Comparison of ENCODE assay signal across 26 cellular contexts in genomic region chr14:92931681-92932447, GRCh38. TPM values are rescaled to one million over a fixed set of nuclear protein-coding genes. Genes with fewer than 3 reads are reported as not detected.
DNase-seq lines count a peak whose midpoint lies in the region; TF ChIP-seq lines count a peak whose summit lies in the region.
"Had no signal": no experiment of that assay in that cellular context is flagged by ENCODE, and none has a peak within 500 bp of the region (broad histone marks: within the 10 kb centered on the region; RNA-seq: fewer than 3 reads in every experiment).

No MANE protein-coding gene starts in this region.

- no peak overlapping the region for H3K9ac ChIP-seq in mammary epithelial cell (ENCODE audit: insufficient read depth, low read length)
- H3K9ac ChIP-seq: BLaER1 treated with 17β-estradiol and CSF1 and Interleukin-3, amounts not matched to agents 10 nM and 100 nM had no signal

- WGBS in mammary epithelial cell (ENCODE audit: low coverage, missing lambda C conversion rate): 100% methylated on average over 2 of the region's 18 CpGs
- 75 to 76% methylated on average over 15 to 18 of the region's 18 CpGs for WGBS in testis, 2 donors

- peaks cover 4% of the 10 kb centered on the region for H3K36me3 Mint-ChIP-seq in MCF 10A (ENCODE audit: insufficient read depth, unreplicated experiment)

- H3K4me1 Mint-ChIP-seq in MCF 10A (ENCODE audit: insufficient read depth, unreplicated experiment): peaks cover 14% of the 10 kb centered on the region

- H3K36me3 ChIP-seq in mammary epithelial cell (ENCODE audit: insufficient read depth, low read length) (no peaks in the 10 kb centered on the region), testis (ENCODE audit: low read depth, missing control alignments) (no peaks in the 10 kb centered on the region)

- no peaks in the 10 kb centered on the region for H3K9me3 Mint-ChIP-seq in MCF 10A (ENCODE audit: unreplicated experiment)
- H3K9me3 Mint-ChIP-seq: CD4-positive, alpha-beta T cell had no signal

- no peak overlapping the region for H2AFZ ChIP-seq in mammary epithelial cell (ENCODE audit: low read depth, low read length)

- CTCF ChIA-PET in MCF 10A (lab: Yijun Ruan, JAX) (interaction anchor here (0.7 to 2.4 kb wide), 3 partner anchors 20 to 81 kb away, joined by 3 to 9 read pairs (median 4); no protein-coding TSS in a partner anchor), mammary epithelial cell (lab: Charles Lee; ENCODE audit: low non-redundant PET) (no interaction called here), RWPE1 (lab: Yijun Ruan, JAX) (interaction anchor here (0.7 to 1.3 kb wide), 2 partner anchors 20 to 181 kb away, joined by 3 to 5 read pairs; no protein-coding TSS in a partner anchor)

- intact Hi-C loops in MCF 10A (cut with micrococcal nuclease): no loop called here
- intact Hi-C loops in mammary epithelial cell (cut with micrococcal nuclease): no loop called here
- intact Hi-C loops in dorsolateral prefrontal cortex (cut with DNase I): no loop called here
- intact Hi-C loops in testis (cut with DNase I; ENCODE audit: low total_unique reads): no loop called here

- dilution Hi-C loops in mammary epithelial cell (cut with HindIII; ENCODE audit: low sequenced_read_pairs): loop anchor here (5.0 kb wide), 3 partner anchors 40 to 180 kb away; no protein-coding TSS in a partner anchor

- H3K27ac Mint-ChIP-seq in MCF 10A (ENCODE audit: low read depth, unreplicated experiment): peak overlapping the region; percentile 61
- H3K27ac Mint-ChIP-seq: CD4-positive, alpha-beta T cell had no signal

- no peaks in the 10 kb centered on the region for H3K27me3 Mint-ChIP-seq in MCF 10A (ENCODE audit: insufficient read depth, unreplicated experiment)
- H3K27me3 Mint-ChIP-seq: CD4-positive, alpha-beta T cell had no signal

- H3K4me3 Mint-ChIP-seq in MCF 10A (ENCODE audit: unreplicated experiment): no peak overlapping the region
- H3K4me3 Mint-ChIP-seq: CD4-positive, alpha-beta T cell had no signal

- no peak overlapping the region for H3K4me2 ChIP-seq in mammary epithelial cell (ENCODE audit: insufficient read depth, low read depth, low read length)
- H3K4me2 ChIP-seq: BLaER1 treated with 17β-estradiol and CSF1 and Interleukin-3, amounts not matched to agents 10 nM and 100 nM had no signal

- TF ChIP-seq POLR2A in testis (IDR thresholded peaks at IDR 0.05): no peak

- in situ Hi-C loops in mammary epithelial cell (cut with MboI; ENCODE audit: low sequenced_read_pairs in 2 of 2): no loop called here

- TF ChIP-seq CTCF in MCF 10A (IDR thresholded peaks at IDR 0.05; ENCODE audit: unreplicated experiment) (no peak), mammary epithelial cell (conservative IDR thresholded peaks at IDR 0.05 in 1 of 2, IDR thresholded peaks at IDR 0.05 in 1 of 2; ENCODE audit: extremely low read depth in 1 of 2, insufficient read depth in 1 of 2, low read depth in 1 of 2, low read length in 2 of 2) (no peak), RWPE1 (conservative IDR thresholded peaks at IDR 0.05; ENCODE audit: low read depth) (no peak), dorsolateral prefrontal cortex (IDR thresholded peaks at IDR 0.05 in 54 of 56, conservative IDR thresholded peaks at IDR 0.05 in 2 of 56; ENCODE audit: low read depth in 1 of 56, partially characterized antibody in 56 of 56) (no peak), testis (IDR thresholded peaks at IDR 0.05) (no peak)

- no peak overlapping the region for H3K4me3 ChIP-seq in mammary epithelial cell (replicated peaks in 1 of 3; ENCODE audit: insufficient read depth in 1 of 3, low read depth in 2 of 3, low read length in 3 of 3)
- no peak overlapping the region for H3K4me3 ChIP-seq in dorsolateral prefrontal cortex
- H3K4me3 ChIP-seq in testis: no peak overlapping the region
- H3K4me3 ChIP-seq: BLaER1 treated with 17β-estradiol and CSF1 and Interleukin-3, amounts not matched to agents 10 nM and 100 nM had no signal

- DNase-seq in MCF 10A (ENCODE audit: unreplicated experiment): no peak
- DNase-seq in mammary epithelial cell: no peak
- no peak for DNase-seq in RWPE1 (ENCODE audit: low spot score)
- DNase-seq in dorsolateral prefrontal cortex: no peak
- DNase-seq in testis: no peak
- DNase-seq in NCI-H69 (lab: John Stamatoyannopoulos, UW): no peak
- no peak for DNase-seq in NCI-H1694 treated with DMSO at 0.1 percent for 48 hours (lab: John Stamatoyannopoulos, UW)
- DNase-seq: 8988T; CD4-positive, alpha-beta T cell; DMS53; Kasumi-1; MV-4-11; NCI-H1105; NCI-H1436 treated with DMSO at 0.1 percent for 48 hours; NCI-H1930; NCI-H2107; NCI-H524; NCI-H774; NK-92 treated with Interleukin-12 subunit alpha and Interleukin-12 subunit beta, amount 100 ng/mL, for 24 hours; PC-3; SHP77 had no signal

- no peaks in the 10 kb centered on the region for H3K79me2 ChIP-seq in mammary epithelial cell (ENCODE audit: insufficient read depth, low read length)

- H3K4me1 ChIP-seq in mammary epithelial cell (ENCODE audit: insufficient read depth, low read length) (peaks cover 24% of the 10 kb centered on the region), testis (peaks cover 28% of the 10 kb centered on the region)
- H3K4me1 ChIP-seq: BLaER1 treated with 17β-estradiol and CSF1 and Interleukin-3, amounts not matched to agents 10 nM and 100 nM had no signal

- no peaks in the 10 kb centered on the region for H3K9me3 ChIP-seq in mammary epithelial cell (replicated peaks; ENCODE audit: insufficient read depth, low read length)
- no peaks in the 10 kb centered on the region for H3K9me3 ChIP-seq in testis
- H3K9me3 ChIP-seq: BLaER1 treated with 17β-estradiol and CSF1 and Interleukin-3, amounts not matched to agents 10 nM and 100 nM had no signal

- BruUV-seq in MCF 10A (replicated peaks; lab: Mats Ljungman, UMichigan) (no TSS peak), mammary epithelial cell (replicated peaks; lab: Mats Ljungman, UMichigan) (no TSS peak)

- H3K27ac ChIP-seq in mammary epithelial cell (ENCODE audit: insufficient read depth, low read depth, low read length): no peak overlapping the region
- peak overlapping the region; percentile 61 for H3K27ac ChIP-seq in RWPE1
- H3K27ac ChIP-seq in dorsolateral prefrontal cortex: peak overlapping the region in 45 of 59 donors; percentile 4 to 86 (median 56)
- H3K27ac ChIP-seq in testis: peak overlapping the region; percentile 69 to 83
- H3K27ac ChIP-seq: BLaER1 treated with 17β-estradiol and CSF1 and Interleukin-3, amounts not matched to agents 10 nM and 100 nM had no signal

- H3K27me3 ChIP-seq in mammary epithelial cell (ENCODE audit: insufficient read depth, low read length) (no peaks in the 10 kb centered on the region), dorsolateral prefrontal cortex (no peaks in the 10 kb centered on the region), testis (no peaks in the 10 kb centered on the region)
- H3K27me3 ChIP-seq: BLaER1 treated with 17β-estradiol and CSF1 and Interleukin-3, amounts not matched to agents 10 nM and 100 nM had no signal

- POLR2A ChIA-PET in MCF 10A (lab: Yijun Ruan, JAX): no interaction called here
- POLR2A ChIA-PET in RWPE1 (lab: Yijun Ruan, JAX; ENCODE audit: low non-redundant PET): no interaction called here

- H4K20me1 ChIP-seq in mammary epithelial cell (ENCODE audit: insufficient read depth, low read length): no peaks in the 10 kb centered on the region

RNA-seq across cellular contexts. Expression of gene CHGA, which starts 8.9 kb away (rescaled TPM):
- total RNA-seq in MCF 10A (2022) (0.35 TPM in 1 of 2 replicates, not detected in the other), mammary epithelial cell (under 1 TPM; 0.33 to 0.52 TPM), dorsolateral prefrontal cortex (100 to 1,000 TPM; 128 to 561 (median 344) TPM), testis (100 to 1,000 TPM in 1 of 2 donors, 10 to 100 TPM in 1; 92.9 to 191 TPM)
- polyA plus RNA-seq in mammary epithelial cell (not detected), testis (ENCODE audit: insufficient read depth, low read depth, low replicate concordance) (225 TPM)
- polyA minus RNA-seq in mammary epithelial cell: not detected
- total RNA-seq: CD4-positive, alpha-beta T cell; Daoy; H4; HT-29; M059J; PC-3 had no signal

Comparison
In these comparisons a context has a peak if more than half of its experiments do, and no peak if none do; other contexts are left out.
1. RNA of gene CHGA, which starts 8.9 kb away (total RNA-seq): 128 to 561 TPM in dorsolateral prefrontal cortex and 92.9 to 191 TPM in testis; 0.33 to 0.52 TPM in mammary epithelial cell and 0.35 TPM in MCF 10A; every median in the first group is over 10 times any median in the second.